Comparison of ENCODE assay signal across 8 cellular contexts in the genomic region with DNA sequence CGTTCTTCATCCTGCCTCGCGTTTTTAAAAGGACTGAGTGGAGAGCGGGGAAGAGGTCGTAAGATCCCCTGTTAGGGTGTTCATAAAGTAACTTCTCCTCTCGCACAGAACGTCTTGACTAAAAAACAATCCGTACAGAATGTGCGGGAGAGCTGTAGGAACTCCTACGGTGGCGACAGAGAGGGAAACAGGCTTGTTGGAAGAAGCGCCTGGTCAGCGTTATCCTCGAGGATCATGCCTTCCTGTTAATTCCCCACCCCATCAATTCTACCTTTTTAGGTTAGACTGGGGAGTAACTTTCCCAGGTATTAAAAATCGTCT.
DNase-seq lines count a peak whose midpoint lies in the region; ATAC-seq lines count a peak whose summit lies in the region.

No MANE protein-coding gene starts in this region.

- H3K4me3 Mint-ChIP-seq in stimulated activated naive B cell treated with anti-CD40 and anti-IgM and Interleukin-4, amounts not matched to agents 10 μg/mL and 1 μg/mL and 100 μg/mL, for 72 hours, result peak overlapping the region; percentile 96 to 98

- DNase-seq in NCI-H2029 treated with DMSO at 0.1 percent for 48 hours (lab: John Stamatoyannopoulos, UW) (peak; percentile 6), NCI-H2029 (lab: John Stamatoyannopoulos, UW) (no peak), Kasumi-1 (lab: John Stamatoyannopoulos, UW) (peak; percentile 65 to 69), amniotic epithelial cell (ENCODE audit: low read depth) (peak; percentile 52)
- no peak for DNase-seq in stimulated activated naive B cell treated with anti-CD40 and anti-IgM and Interleukin-4, amounts not matched to agents 10 μg/mL and 1 μg/mL and 100 μg/mL, for 72 hours
- no peak for DNase-seq in stimulated activated CD4-positive, alpha-beta T cell treated with anti-CD3 and anti-CD28 coated beads, Interleukin-4, amount 100 ng/mL, for 4 hours

- peak overlapping the region; percentile 98 for H3K27ac Mint-ChIP-seq in stimulated activated naive B cell treated with anti-CD40 and anti-IgM and Interleukin-4, amounts not matched to agents 10 μg/mL and 1 μg/mL and 100 μg/mL, for 72 hours

- no peaks in the 10 kb centered on the region for H3K27me3 Mint-ChIP-seq in stimulated activated naive B cell treated with anti-CD40 and anti-IgM and Interleukin-4, amounts not matched to agents 10 μg/mL and 1 μg/mL and 100 μg/mL, for 72 hours

- H3K9me3 ChIP-seq in iPS-18c (ENCODE audit: control insufficient read depth, insufficient read depth, low read length), result no peaks in the 10 kb centered on the region

- H3K9me3 Mint-ChIP-seq in stimulated activated naive B cell treated with anti-CD40 and anti-IgM and Interleukin-4, amounts not matched to agents 10 μg/mL and 1 μg/mL and 100 μg/mL, for 72 hours, result peaks cover 2% of the 10 kb centered on the region in 2 donors

- peaks cover 10 to 14% of the 10 kb centered on the region in 2 donors for H3K36me3 Mint-ChIP-seq in stimulated activated naive B cell treated with anti-CD40 and anti-IgM and Interleukin-4, amounts not matched to agents 10 μg/mL and 1 μg/mL and 100 μg/mL, for 72 hours

- ATAC-seq in GM21737 (IDR thresholded peaks at IDR 0.05; ENCODE audit: unreplicated experiment), result peak; percentile 9
- peak; percentile 2 to 3 for ATAC-seq in stimulated activated naive B cell treated with anti-CD40 and anti-IgM and Interleukin-4, amounts not matched to agents 10 μg/mL and 1 μg/mL and 100 μg/mL, for 72 hours (replicated peaks)

- peak overlapping the region; percentile 95 for H3K4me3 ChIP-seq in iPS-18c (ENCODE audit: insufficient read depth, low read depth, low read length)

- peaks cover 10 to 26% of the 10 kb centered on the region in 2 donors for H3K4me1 Mint-ChIP-seq in stimulated activated naive B cell treated with anti-CD40 and anti-IgM and Interleukin-4, amounts not matched to agents 10 μg/mL and 1 μg/mL and 100 μg/mL, for 72 hours

Comparison
In these comparisons a context has a peak if more than half of its experiments do, and no peak if none do; other contexts are left out.
1. DNase-seq: peak in NCI-H2029 treated with DMSO at 0.1 percent for 48 hours (single experiment), Kasumi-1 (2 of 2) and amniotic epithelial cell (single experiment); none in NCI-H2029 (single experiment), stimulated activated naive B cell treated with anti-CD40 and anti-IgM and Interleukin-4, amounts not matched to agents 10 μg/mL and 1 μg/mL and 100 μg/mL, for 72 hours (single experiment) and stimulated activated CD4-positive, alpha-beta T cell treated with anti-CD3 and anti-CD28 coated beads, Interleukin-4, amount 100 ng/mL, for 4 hours (0 of 2).